ENCODE assay signal across 14 cellular contexts in genomic region chr15:71411538-71412482, GRCh38.
DNase-seq lines count a peak whose midpoint lies in the region; ATAC-seq, FAIRE-seq and TF ChIP-seq lines count a peak whose summit lies in the region.
"Had no signal": no experiment of that assay in that cellular context is flagged by ENCODE, and none has a peak within 500 bp of the region (broad histone marks: within the 10 kb centered on the region; RNA-seq: fewer than 3 reads in every experiment).

No MANE protein-coding gene starts in this region.

- no peaks in the 10 kb centered on the region for H3F3A ChIP-seq in neural progenitor cell (ENCODE audit: low read depth)

- intact Hi-C loops in colonic mucosa (cut with DNase I) = no loop called here

- H3K36me3 ChIP-seq in colonic mucosa (no peaks in the 10 kb centered on the region), small intestine (ENCODE audit: control insufficient read depth in 2 of 2, insufficient read depth in 2 of 2, low read length in 2 of 2) (no peaks in the 10 kb centered on the region), neural progenitor cell (no peaks in the 10 kb centered on the region)

- no peak overlapping the region for H3K4me2 ChIP-seq in neural progenitor cell
- H3K4me2 ChIP-seq: PC-9 had no signal

- H3K9me3 ChIP-seq in colonic mucosa (no peaks in the 10 kb centered on the region), small intestine (ENCODE audit: control insufficient read depth, low read depth) (no peaks in the 10 kb centered on the region), neural progenitor cell (ENCODE audit: low read depth) (no peaks in the 10 kb centered on the region)
- H3K9me3 ChIP-seq: psoas muscle had no signal

- H3K4me1 Mint-ChIP-seq in activated T-cell treated with anti-CD3 and anti-CD28 coated beads, Interleukin-2, amount 50 U/mL, for 4 hours (ENCODE audit: low read depth) = no peaks in the 10 kb centered on the region
- peaks cover 5% of the 10 kb centered on the region for H3K4me1 Mint-ChIP-seq in neural progenitor cell
- H3K4me1 Mint-ChIP-seq: activated CD4-positive, alpha-beta T cell treated with anti-CD3 and anti-CD28 coated beads, Interleukin-2, amount 10 ng/mL, durations not matched to agents 7 days and 5 days had no signal

- peaks cover 14% of the 10 kb centered on the region for H3K4me1 ChIP-seq in colonic mucosa
- H3K4me1 ChIP-seq in small intestine (ENCODE audit: control insufficient read depth in 2 of 2, insufficient read depth in 1 of 2, low read depth in 1 of 2, low read length in 1 of 2) = peaks cover 4% of the 10 kb centered on the region in 2 donors
- H3K4me1 ChIP-seq in neural progenitor cell = no peaks in the 10 kb centered on the region

- H3K27ac Mint-ChIP-seq in neural progenitor cell = no peak overlapping the region
- H3K27ac Mint-ChIP-seq: activated CD4-positive, alpha-beta T cell treated with anti-CD3 and anti-CD28 coated beads, Interleukin-2, amount 10 ng/mL, durations not matched to agents 7 days and 5 days had no signal

- no peak overlapping the region for H2AFZ ChIP-seq in neural progenitor cell (replicated peaks)
- H2AFZ ChIP-seq: PC-9 had no signal

- H3K9ac ChIP-seq in colonic mucosa (ENCODE audit: low read depth in 2 of 2, low read length in 2 of 2) (peak overlapping the region; percentile 68 to 89), neural progenitor cell (no peak overlapping the region)

- H3K79me2 ChIP-seq in neural progenitor cell (ENCODE audit: low read depth) = no peaks in the 10 kb centered on the region

- no peaks in the 10 kb centered on the region for H3K36me3 Mint-ChIP-seq in activated T-cell treated with anti-CD3 and anti-CD28 coated beads, Interleukin-2, amount 50 U/mL, for 4 hours (ENCODE audit: insufficient read depth)
- H3K36me3 Mint-ChIP-seq in neural progenitor cell = no peaks in the 10 kb centered on the region

- H3K27ac ChIP-seq in colonic mucosa (peak overlapping the region; percentile 88), small intestine (ENCODE audit: low read depth in 1 of 2, low read length in 1 of 2) (peak overlapping the region; percentile 69 to 97), neural progenitor cell (no peak overlapping the region)
- H3K27ac ChIP-seq: PC-9, psoas muscle had no signal

- ATAC-seq in activated T-cell treated with anti-CD3 and anti-CD28 coated beads, Interleukin-2, amount 50 U/mL, for 4 hours = no peak
- ATAC-seq in HG03571 (IDR thresholded peaks at IDR 0.05; ENCODE audit: unreplicated experiment) = no peak
- ATAC-seq: psoas muscle had no signal

- peaks cover 19% of the 10 kb centered on the region for H3K27me3 Mint-ChIP-seq in activated T-cell treated with anti-CD3 and anti-CD28 coated beads, Interleukin-2, amount 50 U/mL, for 4 hours (ENCODE audit: low read depth)
- no peaks in the 10 kb centered on the region for H3K27me3 Mint-ChIP-seq in neural progenitor cell (ENCODE audit: insufficient read depth, low read depth)

- WGBS in small intestine, 3 donors = 44 to 55% (median 52%) methylated on average over 16 of the region's 16 CpGs

- no peak for FAIRE-seq in small intestine (lab: Jason Lieb, UNC)
- FAIRE-seq: D721Med, GM18507 had no signal

- peak; percentile 26 for TF ChIP-seq CTCF in colonic mucosa (IDR thresholded peaks at IDR 0.05)
- no peak for TF ChIP-seq CTCF in neural progenitor cell (IDR thresholded peaks at IDR 0.05)

- no peaks in the 10 kb centered on the region for H3K27me3 ChIP-seq in colonic mucosa
- no peaks in the 10 kb centered on the region for H3K27me3 ChIP-seq in small intestine (ENCODE audit: control insufficient read depth in 2 of 2, insufficient read depth in 2 of 2, low read length in 2 of 2)
- no peaks in the 10 kb centered on the region for H3K27me3 ChIP-seq in neural progenitor cell

- H3K4me3 Mint-ChIP-seq in activated T-cell treated with anti-CD3 and anti-CD28 coated beads, Interleukin-2, amount 50 U/mL, for 4 hours = no peak overlapping the region
- H3K4me3 Mint-ChIP-seq in neural progenitor cell = no peak overlapping the region
- H3K4me3 Mint-ChIP-seq: activated CD4-positive, alpha-beta T cell treated with anti-CD3 and anti-CD28 coated beads, Interleukin-2, amount 10 ng/mL, durations not matched to agents 7 days and 5 days had no signal

- no peak overlapping the region for H3K4me3 ChIP-seq in colonic mucosa
- H3K4me3 ChIP-seq in small intestine (ENCODE audit: low read depth in 1 of 2, low read length in 2 of 2) = no peak overlapping the region
- no peak overlapping the region for H3K4me3 ChIP-seq in neural progenitor cell
- H3K4me3 ChIP-seq: PC-9, psoas muscle had no signal

- DNase-seq in H4 (ENCODE audit: low spot score) = peak; percentile 84
- DNase-seq in colonic mucosa = peak; percentile 89
- DNase-seq in iris pigment epithelial cell (ENCODE audit: low read depth) = peak; percentile 24
- DNase-seq in small intestine = peak; percentile 92
- no peak for DNase-seq in activated T-cell treated with anti-CD3 and anti-CD28 coated beads, Interleukin-2, amount 50 U/mL, for 4 hours
- no peak for DNase-seq in activated T-cell treated with anti-CD3 and anti-CD28 coated beads, Interleukin-2, amount 50 U/mL, for 1 hour
- DNase-seq in neural progenitor cell (ENCODE audit: low spot score) = no peak
- DNase-seq: activated CD4-positive, alpha-beta T cell treated with anti-CD3 and anti-CD28 coated beads, Interleukin-2, amount 10 ng/mL, durations not matched to agents 7 days and 5 days; NCI-H1105 treated with DMSO at 0.1 percent for 48 hours; PC-9; psoas muscle had no signal

- H4K20me1 ChIP-seq in neural progenitor cell (ENCODE audit: low read depth) = no peaks in the 10 kb centered on the region

- no peaks in the 10 kb centered on the region for H3K9me3 Mint-ChIP-seq in activated T-cell treated with anti-CD3 and anti-CD28 coated beads, Interleukin-2, amount 50 U/mL, for 4 hours
- no peaks in the 10 kb centered on the region for H3K9me3 Mint-ChIP-seq in neural progenitor cell
- H3K9me3 Mint-ChIP-seq: activated CD4-positive, alpha-beta T cell treated with anti-CD3 and anti-CD28 coated beads, Interleukin-2, amount 10 ng/mL, durations not matched to agents 7 days and 5 days had no signal

Comparison
In these comparisons a context has a peak if more than half of its experiments do, and no peak if none do; other contexts are left out.
1. DNase-seq: peak in H4 (single experiment), colonic mucosa (single experiment), iris pigment epithelial cell (single experiment) and small intestine (single experiment); none in activated T-cell treated with anti-CD3 and anti-CD28 coated beads, Interleukin-2, amount 50 U/mL, for 4 hours (single experiment), activated T-cell treated with anti-CD3 and anti-CD28 coated beads, Interleukin-2, amount 50 U/mL, for 1 hour (single experiment) and neural progenitor cell (single experiment).